In genomic region chr6:108850669-108851467, GRCh38 we compare ENCODE assay signal across 12 cellular contexts. TPM values are rescaled to one million over a fixed set of nuclear protein-coding genes. Genes with fewer than 3 reads are reported as not detected.
A peak's percentile ranks its signal among the peaks of the same experiment; 100 is the strongest.
DNase-seq lines count a peak whose midpoint lies in the region; ATAC-seq, FAIRE-seq and TF ChIP-seq lines count a peak whose summit lies in the region.
"Had no signal": no experiment of that assay in that cellular context is flagged by ENCODE, and none has a peak within 500 bp of the region (broad histone marks: within the 10 kb centered on the region; RNA-seq: fewer than 3 reads in every experiment).

No MANE protein-coding gene starts in this region.

- no peak for FAIRE-seq in K562 (lab: Jason Lieb, UNC)

- H3K4me3 ChIP-seq in K562 (no peak overlapping the region), right cardiac atrium (ENCODE audit: low read length) (no peak overlapping the region), parathyroid adenoma (ENCODE audit: low read depth, low read length) (no peak overlapping the region), BE2C (ENCODE audit: low read depth, low read length) (no peak overlapping the region)
- H3K4me3 ChIP-seq: BLaER1, hepatocyte had no signal

- H3K4me1 ChIP-seq in K562 (replicated peaks in 1 of 2; ENCODE audit: control insufficient read depth in 2 of 2, insufficient read depth in 2 of 2, low read length in 2 of 2) = peaks cover 5 to 9% of the 10 kb centered on the region in 2 experiments; a peak in 4 of 5 replicates
- H3K4me1 ChIP-seq in right cardiac atrium (ENCODE audit: control insufficient read depth, insufficient read depth, low read length) = peaks cover 5% of the 10 kb centered on the region
- H3K4me1 ChIP-seq in parathyroid adenoma = peaks cover 11% of the 10 kb centered on the region
- H3K4me1 ChIP-seq in BE2C = no peaks in the 10 kb centered on the region; the same call in 1 of the 2 replicates

- no peak overlapping the region for H3K9ac ChIP-seq in K562 (ENCODE audit: insufficient read depth in 1 of 2, low read depth in 2 of 2, low read length in 2 of 2)
- H3K9ac ChIP-seq in parathyroid adenoma = no peak overlapping the region
- H3K9ac ChIP-seq: BLaER1 had no signal

- H3K79me2 ChIP-seq in K562 (ENCODE audit: control insufficient read depth, insufficient read depth, low read length) (no peaks in the 10 kb centered on the region), parathyroid adenoma (peaks cover 7% of the 10 kb centered on the region)

- POLR2A ChIA-PET in K562 (lab: Yijun Ruan, JAX) = interaction anchor here (0.6 kb wide), 1 partner anchor 10 kb away, joined by 3 read pairs; no protein-coding TSS in a partner anchor

- no peaks in the 10 kb centered on the region for H3K9me3 Mint-ChIP-seq in activated T-helper 17 cell treated with anti-CD3 and anti-CD28 coated beads, Interleukin-2, amount 50 U/mL, for 72 hours
- H3K9me3 Mint-ChIP-seq: activated naive CD4-positive, alpha-beta T cell treated with anti-CD3 and anti-CD28 coated beads for 36 hours had no signal

- peaks cover 17% of the 10 kb centered on the region for H3K4me1 Mint-ChIP-seq in activated T-helper 17 cell treated with anti-CD3 and anti-CD28 coated beads, Interleukin-2, amount 50 U/mL, for 72 hours

- no peak overlapping the region for H3K27ac Mint-ChIP-seq in activated T-helper 17 cell treated with anti-CD3 and anti-CD28 coated beads, Interleukin-2, amount 50 U/mL, for 72 hours
- H3K27ac Mint-ChIP-seq: activated naive CD4-positive, alpha-beta T cell treated with anti-CD3 and anti-CD28 coated beads for 36 hours had no signal

- H3K4me3 Mint-ChIP-seq in activated T-helper 17 cell treated with anti-CD3 and anti-CD28 coated beads, Interleukin-2, amount 50 U/mL, for 72 hours = no peak overlapping the region
- H3K4me3 Mint-ChIP-seq: activated naive CD4-positive, alpha-beta T cell treated with anti-CD3 and anti-CD28 coated beads for 36 hours had no signal

- in situ Hi-C loops in G401 (cut with HindIII; ENCODE audit: low sequenced_read_pairs) (no loop called here), K562 (cut with MboI) (no loop called here)

- no peak overlapping the region for H3K27ac ChIP-seq in K562 (ENCODE audit: extremely low read depth, low read depth, low read length)
- peak overlapping the region; percentile 93 for H3K27ac ChIP-seq in right cardiac atrium (ENCODE audit: low read length)
- peak overlapping the region; percentile 50 for H3K27ac ChIP-seq in parathyroid adenoma
- H3K27ac ChIP-seq: BLaER1, hepatocyte had no signal

- peak; percentile 20 for DNase-seq in G401 (ENCODE audit: low spot score)
- no peak for DNase-seq in K562 (ENCODE audit: extremely low read depth in 1 of 4, low spot score in 3 of 4)
- DNase-seq in right cardiac atrium = peak; percentile 57 to 72 (median 66)
- DNase-seq in islet precursor cell = no peak
- no peak for DNase-seq in BE2C
- DNase-seq: activated naive CD4-positive, alpha-beta T cell treated with anti-CD3 and anti-CD28 coated beads for 36 hours; NCI-H1930 had no signal

- H3K27me3 ChIP-seq in K562 (ENCODE audit: control insufficient read depth in 2 of 2, insufficient read depth in 2 of 2, low read length in 2 of 2) (no peaks in the 10 kb centered on the region), right cardiac atrium (ENCODE audit: control insufficient read depth, insufficient read depth) (no peaks in the 10 kb centered on the region), parathyroid adenoma (ENCODE audit: control insufficient read depth, insufficient read depth, low read length) (no peaks in the 10 kb centered on the region), BE2C (no peaks in the 10 kb centered on the region)
- H3K27me3 ChIP-seq: BLaER1, hepatocyte had no signal

- H3K4me2 ChIP-seq in K562 (ENCODE audit: insufficient read depth, low read length) (no peak overlapping the region), parathyroid adenoma (ENCODE audit: low read length) (no peak overlapping the region)
- H3K4me2 ChIP-seq: BLaER1, hepatocyte had no signal

- TF ChIP-seq CTCF in K562 (IDR thresholded peaks at IDR 0.05 in 2 of 3, conservative IDR thresholded peaks at IDR 0.05 in 1 of 3; ENCODE audit: insufficient read depth in 2 of 3, low read depth in 1 of 3, low read length in 3 of 3) = no peak
- TF ChIP-seq CTCF in parathyroid adenoma (IDR thresholded peaks at IDR 0.05) = no peak
- no peak for TF ChIP-seq CTCF in BE2C (IDR thresholded peaks at IDR 0.05; ENCODE audit: low read depth, low read length)

- no peaks in the 10 kb centered on the region for H3K9me1 ChIP-seq in K562 (ENCODE audit: control insufficient read depth, insufficient read depth, low read length)

- intact Hi-C loops in K562 (cut with micrococcal nuclease) = no loop called here
- intact Hi-C loops in right cardiac atrium (cut with DNase I) = no loop called here

- H2AFZ ChIP-seq in K562 (ENCODE audit: low read depth, low read length) (no peak overlapping the region), parathyroid adenoma (peak overlapping the region; percentile 31)
- H2AFZ ChIP-seq: hepatocyte had no signal

- TF ChIP-seq RAD21 in K562 (CRISPR knock-in tag; conservative IDR thresholded peaks at IDR 0.05 in 1 of 2, IDR thresholded peaks at IDR 0.05 in 1 of 2) = no peak

- ATAC-seq in K562 (no peak), right cardiac atrium (peak; percentile 8 to 41), HG02970 (IDR thresholded peaks at IDR 0.05; ENCODE audit: low FRiP score, unreplicated experiment) (no peak)
- ATAC-seq in activated T-helper 17 cell treated with anti-CD3 and anti-CD28 coated beads, Interleukin-2, amount 50 U/mL, for 72 hours (replicated peaks) = no peak

- 17% methylated on average over 10 of the region's 10 CpGs for WGBS in K562 (ENCODE audit: insufficient coverage, low coverage, missing lambda C conversion rate)
- 51% methylated on average over 10 of the region's 10 CpGs for WGBS in right cardiac atrium

- H3K27me3 Mint-ChIP-seq in activated T-helper 17 cell treated with anti-CD3 and anti-CD28 coated beads, Interleukin-2, amount 50 U/mL, for 72 hours = no peaks in the 10 kb centered on the region

- no peaks in the 10 kb centered on the region for H4K20me1 ChIP-seq in K562 (replicated peaks; ENCODE audit: control insufficient read depth, insufficient read depth, low read length)
- H4K20me1 ChIP-seq: BLaER1 had no signal

- no TSS peak for BruUV-seq in K562 (replicated peaks; lab: Mats Ljungman, UMichigan)

- CTCF ChIA-PET in K562 (lab: Yijun Ruan, JAX; ENCODE audit: low intra/inter-chr PET ratio) = no interaction called here

- H3K36me3 ChIP-seq in K562 (ENCODE audit: control insufficient read depth, insufficient read depth, low read length) = no peaks in the 10 kb centered on the region
- H3K36me3 ChIP-seq in parathyroid adenoma (ENCODE audit: control insufficient read depth, insufficient read depth, low read length) = no peaks in the 10 kb centered on the region
- H3K36me3 ChIP-seq in BE2C = peaks cover 8% of the 10 kb centered on the region

- TF ChIP-seq EP300 in K562 (IDR thresholded peaks at IDR 0.05; ENCODE audit: low read length) = no peak

- H3K9me3 ChIP-seq in K562 (replicated peaks; ENCODE audit: control insufficient read depth, insufficient read depth, low read depth, low read length) (no peaks in the 10 kb centered on the region), right cardiac atrium (ENCODE audit: control insufficient read depth, low read length) (no peaks in the 10 kb centered on the region), parathyroid adenoma (ENCODE audit: control insufficient read depth, low read length) (no peaks in the 10 kb centered on the region), BE2C (no peaks in the 10 kb centered on the region)

- no peak for TF ChIP-seq POLR2A in K562 (conservative IDR thresholded peaks at IDR 0.05)

- peaks cover 20% of the 10 kb centered on the region for H3K36me3 Mint-ChIP-seq in activated T-helper 17 cell treated with anti-CD3 and anti-CD28 coated beads, Interleukin-2, amount 50 U/mL, for 72 hours (ENCODE audit: low read depth)

TF ChIP-seq in K562, 482 proteins besides CTCF, POLR2A, EP300 and RAD21 (continues in another document):
- TF ChIP-seq ZNF263 (CRISPR knock-in tag; IDR thresholded peaks at IDR 0.05; ENCODE audit: borderline replicate concordance) = no peak
- TF ChIP-seq CEBPB (tag; IDR thresholded peaks at IDR 0.05) = peak; percentile 73
- TF ChIP-seq ZFP36 (IDR thresholded peaks at IDR 0.05; ENCODE audit: low read depth, low read length, partially characterized antibody) = peak; percentile 54
- no peak for TF ChIP-seq ZBTB43 (CRISPR knock-in tag; IDR thresholded peaks at IDR 0.05)

RNA-seq across cellular contexts. Expression of gene ARMC2, which starts 2.6 kb away (rescaled TPM):
- total RNA-seq in G401 (2014; rRNA removed; shearing (Covaris generic)) = 0.54 and 2.5 TPM in 2 replicates
- 1.5 and 2.6 TPM in 2 replicates for total RNA-seq in K562 (2011; cell fraction: chromatin; rRNA removed; ENCODE audit: low replicate concordance)
- 0.50 and 1.3 TPM in 2 replicates for total RNA-seq in K562 (2011; cell fraction: nucleolus; rRNA removed)
- total RNA-seq in K562 (2011; cell fraction: nucleoplasm; rRNA removed) = 0.92 and 1.1 TPM in 2 replicates
- total RNA-seq in K562 (2014; rRNA removed) (0.14 and 0.69 TPM in 2 replicates), K562 (2014; rRNA removed; fragmentation: Illumina TruSeq; extraction: Trizol) (1.7 and 2.4 TPM in 2 replicates), K562 (2015; rRNA removed; fragmentation: Illumina TruSeq; extraction: Trizol) (1.2 and 1.6 TPM in 2 replicates), K562 (2021) (0.82 and 1.7 TPM in 2 replicates), right cardiac atrium (10 to 100 TPM; 12.6 to 16.2 (median 14.0) TPM)
- polyA plus RNA-seq in K562 (2011; rRNA removed) (2.9 and 3.6 TPM in 2 replicates), K562 (2014; fragmentation: Illumina TruSeq; extraction: Trizol) (2.0 and 3.0 TPM in 2 replicates), K562 (2014; fragmentation: Nextera tagmentation; extraction: Ambion mirVana) (under 1 TPM; 0.39 to 0.71 TPM), K562 (2014; rRNA removed) (0.37 and 0.69 TPM in 2 replicates), right cardiac atrium (3.7 TPM)
- polyA plus RNA-seq in K562 (2011; cell fraction: cytosol; rRNA removed) = 0.99 and 1.1 TPM in 2 replicates
- polyA plus RNA-seq in K562 (2011; cell fraction: nucleus; rRNA removed) = 1.5 and 2.6 TPM in 2 replicates
- polyA plus RNA-seq in K562 (2012) = 1.0 and 1.6 TPM in 2 replicates
- 1.7 and 3.4 TPM in 2 replicates for polyA minus RNA-seq in K562 (2011; rRNA and poly(A)+ RNA removed)
- polyA minus RNA-seq in K562 (2011; cell fraction: cytosol; rRNA and poly(A)+ RNA removed) = 1.0 TPM in 1 of 2 replicates, not detected in the other
- 0.13 and 4.0 TPM in 2 replicates for polyA minus RNA-seq in K562 (2011; cell fraction: nucleus; rRNA and poly(A)+ RNA removed)
- total RNA-seq in activated T-helper 17 cell treated with anti-CD3 and anti-CD28 coated beads, Interleukin-2, amount 50 U/mL, for 72 hours = 1 to 10 TPM; 2.9 to 5.7 TPM
- polyA plus RNA-seq in BE2C (2012; ENCODE audit: insufficient read depth, insufficient read length, low read depth) = 2.5 TPM

Comparison
In these comparisons a context has a peak if more than half of its experiments do, and no peak if none do; other contexts are left out.
1. DNase-seq: peak in G401 (single experiment) and right cardiac atrium (3 of 3); none in K562 (0 of 4), islet precursor cell (single experiment) and BE2C (single experiment).
2. ATAC-seq: peak in right cardiac atrium (2 of 2); none in K562 (single experiment), activated T-helper 17 cell treated with anti-CD3 and anti-CD28 coated beads, Interleukin-2, amount 50 U/mL, for 72 hours (single experiment) and HG02970 (single experiment).